In the genomic region with DNA sequence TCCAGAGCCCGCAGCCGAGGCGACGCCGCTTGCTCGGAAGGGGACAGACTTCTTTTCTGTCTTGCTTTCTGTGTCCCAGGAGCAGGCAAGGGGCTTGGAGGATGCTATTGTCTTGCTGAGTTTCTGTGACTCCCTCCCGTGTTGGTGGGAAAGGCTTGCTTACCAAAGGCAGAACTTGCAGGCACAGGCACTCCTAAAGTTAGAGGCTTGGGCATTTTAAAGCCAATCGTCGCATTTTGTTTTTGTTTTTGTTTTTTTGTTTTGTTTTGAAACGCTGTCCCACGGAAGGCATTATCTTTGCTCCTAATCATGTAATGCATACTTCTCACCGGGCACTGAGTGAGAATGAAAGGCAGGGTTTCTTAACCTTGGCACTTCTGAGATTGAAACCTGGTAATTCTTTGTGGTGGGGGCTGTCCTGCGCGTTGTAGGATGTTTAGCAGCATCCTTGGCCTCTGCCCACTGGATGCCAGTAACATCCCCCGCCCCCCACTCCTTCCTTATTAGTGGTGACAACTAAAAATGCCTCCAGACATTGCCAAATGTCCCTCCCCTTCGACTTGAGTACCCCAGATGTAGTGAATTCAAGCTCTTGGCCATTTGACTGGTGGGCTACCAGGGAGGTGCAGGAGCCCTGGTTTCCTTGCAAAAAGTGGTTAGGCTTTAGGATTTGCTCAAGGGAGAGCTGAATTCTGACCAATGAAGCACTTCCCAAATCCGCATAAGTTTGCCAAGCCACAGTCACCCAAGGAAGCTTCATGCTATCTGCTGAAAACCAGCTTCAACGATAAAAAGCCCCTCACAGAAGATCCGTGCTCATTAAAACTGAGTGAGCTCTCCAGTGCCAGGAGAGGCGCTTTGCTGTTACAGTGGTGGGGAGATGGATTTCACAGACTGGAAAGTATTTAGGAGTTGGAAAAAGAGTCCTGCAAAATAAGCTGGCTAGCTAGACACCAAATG, we compare ENCODE assay signal across 8 cellular contexts. TPM values are rescaled to one million over a fixed set of nuclear protein-coding genes. Genes with fewer than 3 reads are reported as not detected.
DNase-seq lines count a peak whose midpoint lies in the region; ATAC-seq and TF ChIP-seq lines count a peak whose summit lies in the region.

No MANE protein-coding gene starts in this region.

- H3K27me3 ChIP-seq in BLaER1: peaks cover 28% of the 10 kb centered on the region
- peaks cover 10% of the 10 kb centered on the region; the same call in 1 of the 2 replicates for H3K27me3 ChIP-seq in KMS-11 (ENCODE audit: insufficient read depth, low read depth)
- no peaks in the 10 kb centered on the region for H3K27me3 ChIP-seq in lung (ENCODE audit: control insufficient read depth, insufficient read depth)
- no peaks in the 10 kb centered on the region for H3K27me3 ChIP-seq in thyroid gland

- H3K4me3 ChIP-seq in BLaER1 (peak overlapping the region; percentile 78), KMS-11 (IDR thresholded peaks at IDR 0.05; ENCODE audit: insufficient read depth, low read depth, low read length) (peak overlapping the region; percentile 63), lung (peak overlapping the region; percentile 56), thyroid gland (replicated peaks in 1 of 3) (peak overlapping the region; percentile 59 to 90 (median 82))

- H3K9me3 Mint-ChIP-seq in brain: no peaks in the 10 kb centered on the region

- H3K27ac ChIP-seq in BLaER1: no peak overlapping the region
- no peak overlapping the region for H3K27ac ChIP-seq in KMS-11
- H3K27ac ChIP-seq in lung (ENCODE audit: low read depth in 1 of 2, low read length in 1 of 2): peak overlapping the region; percentile 24 to 69
- H3K27ac ChIP-seq in thyroid gland: peak overlapping the region in 2 of 3 donors; percentile 43 to 75

- no peaks in the 10 kb centered on the region for H3K79me2 ChIP-seq in KMS-11 (ENCODE audit: insufficient read depth, low read depth)

- H3K27ac Mint-ChIP-seq in brain: peak overlapping the region; percentile 89 to 97 (median 94)

- H4K20me1 ChIP-seq in BLaER1: peaks cover 11% of the 10 kb centered on the region; the same call in 1 of the 2 replicates
- no peaks in the 10 kb centered on the region for H4K20me1 ChIP-seq in KMS-11 (ENCODE audit: insufficient read depth)

- peaks cover 13% of the 10 kb centered on the region for H3K4me1 ChIP-seq in BLaER1
- H3K4me1 ChIP-seq in KMS-11 (ENCODE audit: low read depth, poor library complexity, severe bottlenecking): peaks cover 14% of the 10 kb centered on the region
- peaks cover 2 to 4% of the 10 kb centered on the region in 2 donors for H3K4me1 ChIP-seq in lung (ENCODE audit: control insufficient read depth in 2 of 2, insufficient read depth in 2 of 2, low read length in 2 of 2)
- H3K4me1 ChIP-seq in thyroid gland: peaks cover 17 to 24% of the 10 kb centered on the region in 2 donors

- H3K9ac ChIP-seq in BLaER1: peak overlapping the region; percentile 53; the same call in 1 of the 2 replicates
- no peak overlapping the region for H3K9ac ChIP-seq in KMS-11

- TF ChIP-seq POLR2A in thyroid gland (IDR thresholded peaks at IDR 0.05): no peak

- H3K9me3 ChIP-seq in BLaER1 (no peaks in the 10 kb centered on the region), lung (ENCODE audit: control insufficient read depth in 2 of 2, insufficient read depth in 1 of 2, low read length in 1 of 2) (no peaks in the 10 kb centered on the region), thyroid gland (no peaks in the 10 kb centered on the region)

- H3K4me3 Mint-ChIP-seq in brain: peak overlapping the region; percentile 96 to 99 (median 97)

- no peak for DNase-seq in lung (ENCODE audit: low spot score)
- no peak for DNase-seq in thyroid gland
- no peak for DNase-seq in hippocampal formation (lab: John Stamatoyannopoulos, UW)

- H3K36me3 ChIP-seq in BLaER1 (no peaks in the 10 kb centered on the region), KMS-11 (ENCODE audit: insufficient read depth) (no peaks in the 10 kb centered on the region), lung (ENCODE audit: control insufficient read depth in 2 of 2, insufficient read depth in 2 of 2, low read length in 2 of 2) (no peaks in the 10 kb centered on the region), thyroid gland (no peaks in the 10 kb centered on the region)

- TF ChIP-seq CTCF in KMS-11 (conservative IDR thresholded peaks at IDR 0.05; ENCODE audit: low read depth, low read length): no peak
- TF ChIP-seq CTCF in brain (conservative IDR thresholded peaks at IDR 0.05): peak in 1 of 2 experiments; percentile 19
- TF ChIP-seq CTCF in lung (IDR thresholded peaks at IDR 0.05; ENCODE audit: control extremely low read depth, extremely low read depth): no peak
- TF ChIP-seq CTCF in thyroid gland (IDR thresholded peaks at IDR 0.05): no peak

- H3K4me2 ChIP-seq in BLaER1 (peak overlapping the region; percentile 97), KMS-11 (peak overlapping the region; percentile 96)

- H3K4me1 Mint-ChIP-seq in brain: peaks cover 54% of the 10 kb centered on the region

- ATAC-seq in lung (ENCODE audit: insufficient read depth, low FRiP score) (no peak), GM21381 (IDR thresholded peaks at IDR 0.05; ENCODE audit: unreplicated experiment) (no peak), GM18867 (IDR thresholded peaks at IDR 0.05; ENCODE audit: unreplicated experiment) (no peak)

- WGBS in lung, 2 donors: 5 to 7% methylated on average over 20 of the region's 20 CpGs
- 5 to 7% methylated on average over 13 to 16 of the region's 20 CpGs for WGBS in thyroid gland, 2 donors

- H3K36me3 Mint-ChIP-seq in brain: peaks cover 4% of the 10 kb centered on the region

- intact Hi-C loops in thyroid gland (cut with DNase I): loop anchor here (5.0 to 10.0 kb wide), 3 partner anchors 141 to 701 kb away; no protein-coding TSS in a partner anchor

- H3K27me3 Mint-ChIP-seq in brain: peaks cover 28% of the 10 kb centered on the region

- peak overlapping the region; percentile 68 for H2AFZ ChIP-seq in KMS-11 (ENCODE audit: low read depth)

RNA-seq across cellular contexts. Expression of a gene that starts 1.1 kb away (rescaled TPM):
- 27.7 TPM for polyA plus RNA-seq in brain (ENCODE audit: insufficient read depth, low read depth, low replicate concordance)
- total RNA-seq in lung: 10 to 100 TPM; 54.1 to 81.0 TPM
- polyA plus RNA-seq in lung: 10 to 100 TPM; 13.4 to 15.4 TPM
- 100 to 1,000 TPM in 1 of 4 donors, 10 to 100 TPM in 3; 56.4 to 103 (median 79.3) TPM for total RNA-seq in thyroid gland

RNA-seq across cellular contexts. Expression of a gene that starts 39.7 kb away (rescaled TPM):
- polyA plus RNA-seq in brain (ENCODE audit: insufficient read depth, low read depth, low replicate concordance) (not detected), lung (under 1 TPM in 1 of 2 donors, not detected in 1; 0.15 TPM)
- total RNA-seq in lung (not detected), thyroid gland (not detected)

Comparison
In these comparisons a context has a peak if more than half of its experiments do, and no peak if none do; other contexts are left out.
1. H3K27ac ChIP-seq: peak in lung (2 of 2) and thyroid gland (2 of 3); none in BLaER1 (single experiment) and KMS-11 (single experiment).
2. Peak in every context shown above with its lines, with median percentiles within 50 percentile points of each other: H3K4me3 ChIP-seq.